ENCODE assay signal across 1 cellular context in genomic region chr16:23306199-23307100, GRCh38.
TF ChIP-seq lines count a peak whose summit lies in the region.

No MANE protein-coding gene starts in this region.

TF ChIP-seq in GM12878, 131 proteins besides CTCF, POLR2A, EP300 and RAD21:
- TF ChIP-seq CHD2 (IDR thresholded peaks at IDR 0.05; ENCODE audit: borderline replicate concordance, low read depth, low read length) (no peak), BCL3 (IDR thresholded peaks at IDR 0.05; ENCODE audit: borderline replicate concordance, insufficient read depth, low read depth, low read length, poor library complexity, severe bottlenecking) (peak; percentile 78)
TF ChIP-seq in GM12878: peak in this region for 1.
